1 cellular context compared by ENCODE assay signal in genomic region chr1:222546548-222547259, GRCh38.
A peak's percentile ranks its signal among the peaks of the same experiment; 100 is the strongest.
TF ChIP-seq lines count a peak whose summit lies in the region.

No MANE protein-coding gene starts in this region.

TF ChIP-seq in A549, 52 proteins besides CTCF, POLR2A, EP300 and RAD21 (continued from another document):
- TF ChIP-seq FOSL2 (IDR thresholded peaks at IDR 0.05) (peak; percentile 37; the same call in 1 of the 2 replicates), FOSL2 (CRISPR knock-in tag; IDR thresholded peaks at IDR 0.05) (peak; percentile 75), MAX (IDR thresholded peaks at IDR 0.05) (peak; percentile 52), BCL3 (IDR thresholded peaks at IDR 0.05) (peak; percentile 45; the same call in 1 of the 3 replicates)
